In the genomic region with DNA sequence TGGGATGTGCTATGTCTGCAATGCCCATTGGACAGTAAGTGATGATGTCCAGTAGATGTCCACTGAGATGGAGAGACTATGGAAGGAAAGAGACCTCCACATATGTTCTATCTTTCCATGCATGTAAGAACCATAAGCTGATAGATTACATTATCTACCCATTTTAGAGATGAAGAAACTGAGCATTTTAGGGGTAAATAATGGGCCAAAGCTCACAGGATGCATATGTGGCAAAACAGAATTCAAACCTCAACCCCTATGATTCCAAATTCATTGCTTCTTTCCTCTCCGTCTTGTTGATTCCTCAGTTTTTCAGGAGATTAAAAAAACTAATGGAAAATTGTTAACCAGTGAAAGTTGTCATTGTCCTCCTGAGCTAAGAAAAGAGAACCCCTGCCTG, we compare ENCODE assay signal across 27 cellular contexts.
"Had no signal": no experiment of that assay in that cellular context is flagged by ENCODE, and none has a peak within 500 bp of the region (broad histone marks: within the 10 kb centered on the region; RNA-seq: fewer than 3 reads in every experiment).

No MANE protein-coding gene starts in this region.

- H2AFZ ChIP-seq: hepatocyte had no signal

- DNase-seq: islet precursor cell; left ventricle myocardium inferior; mesendoderm; naive B cell; nucleus accumbens; pancreas; posterior cingulate gyrus; retina; right cardiac atrium; sigmoid colon; spleen; stimulated activated CD4-positive, alpha-beta T cell treated with anti-CD3 and anti-CD28 coated beads, Interleukin-4, amount 100 ng/mL, for 24 hours; stimulated activated naive CD4-positive, alpha-beta T cell; uterus had no signal

- H3K27me3 ChIP-seq: hepatocyte, pancreas, sigmoid colon, spleen, suprapubic skin, tibial nerve, uterus had no signal

- H3K79me2 ChIP-seq: hepatocyte had no signal

- FAIRE-seq: pancreas, small intestine had no signal

- ATAC-seq: natural killer cell treated with Interleukin-12 subunit alpha and Interleukin-12 subunit beta and Interleukin-15 and Interleukin-18, amount 100 ng/mL, for 72 hours; pancreas; right cardiac atrium; stimulated activated effector memory CD8-positive, alpha-beta T cell treated with anti-CD3 and anti-CD28 coated beads, Interleukin-12 subunit alpha, Interleukin-12 subunit beta, amount 100 ng/mL, for 72 hours had no signal

- H3K27ac Mint-ChIP-seq: mesothelial cell of epicardium; natural killer cell treated with Interleukin-12 subunit alpha and Interleukin-12 subunit beta and Interleukin-15 and Interleukin-18, amount 100 ng/mL, for 72 hours; stimulated activated effector memory CD8-positive, alpha-beta T cell treated with anti-CD3 and anti-CD28 coated beads, Interleukin-12 subunit alpha, Interleukin-12 subunit beta, amount 100 ng/mL, for 72 hours; stimulated activated naive CD8-positive, alpha-beta T cell treated with anti-CD3 and anti-CD28 coated beads, Interleukin-15, Interleukin-2, amounts not matched to agents 100 ng/mL and 50 ng/mL, for 24 hours; type B pancreatic cell had no signal

- H3K4me1 ChIP-seq: left ventricle myocardium inferior, pancreas, prostate gland, sigmoid colon, suprapubic skin, tibial nerve, uterus had no signal

- H3K9me3 Mint-ChIP-seq: mesothelial cell of epicardium; natural killer cell treated with Interleukin-12 subunit alpha and Interleukin-12 subunit beta and Interleukin-15 and Interleukin-18, amount 100 ng/mL, for 72 hours; neural crest cell; stimulated activated effector memory CD8-positive, alpha-beta T cell treated with anti-CD3 and anti-CD28 coated beads, Interleukin-12 subunit alpha, Interleukin-12 subunit beta, amount 100 ng/mL, for 72 hours; stimulated activated naive CD8-positive, alpha-beta T cell treated with anti-CD3 and anti-CD28 coated beads, Interleukin-15, Interleukin-2, amounts not matched to agents 100 ng/mL and 50 ng/mL, for 24 hours; type B pancreatic cell had no signal

- H3K9me3 ChIP-seq: left ventricle myocardium inferior, pancreas, prostate gland, sigmoid colon, spleen, suprapubic skin, thoracic aorta, tibial nerve, uterus had no signal

- H3K36me3 ChIP-seq: left ventricle myocardium inferior, pancreas, prostate gland, sigmoid colon, spleen, suprapubic skin, thoracic aorta, tibial nerve, uterus had no signal

- H3K36me3 Mint-ChIP-seq: mesothelial cell of epicardium; naive B cell; natural killer cell treated with Interleukin-12 subunit alpha and Interleukin-12 subunit beta and Interleukin-15 and Interleukin-18, amount 100 ng/mL, for 72 hours; stimulated activated effector memory CD8-positive, alpha-beta T cell treated with anti-CD3 and anti-CD28 coated beads, Interleukin-12 subunit alpha, Interleukin-12 subunit beta, amount 100 ng/mL, for 72 hours; type B pancreatic cell had no signal

- H3K4me3 ChIP-seq: hepatocyte, left ventricle myocardium inferior, lung, pancreas, prostate gland, sigmoid colon, spleen, suprapubic skin, thoracic aorta, tibial nerve, uterus had no signal

- H3K27me3 Mint-ChIP-seq: stimulated activated naive CD8-positive, alpha-beta T cell treated with anti-CD3 and anti-CD28 coated beads, Interleukin-15, Interleukin-2, amounts not matched to agents 100 ng/mL and 50 ng/mL, for 24 hours had no signal

- H3K4me2 ChIP-seq: hepatocyte had no signal

- H3K27ac ChIP-seq: hepatocyte, left ventricle myocardium inferior, pancreas, sigmoid colon, spleen, suprapubic skin, thoracic aorta, tibial nerve, uterus had no signal

- H3K4me3 Mint-ChIP-seq: mesothelial cell of epicardium; naive B cell; natural killer cell treated with Interleukin-12 subunit alpha and Interleukin-12 subunit beta and Interleukin-15 and Interleukin-18, amount 100 ng/mL, for 72 hours; neural crest cell; stimulated activated effector memory CD8-positive, alpha-beta T cell treated with anti-CD3 and anti-CD28 coated beads, Interleukin-12 subunit alpha, Interleukin-12 subunit beta, amount 100 ng/mL, for 72 hours; stimulated activated naive CD8-positive, alpha-beta T cell treated with anti-CD3 and anti-CD28 coated beads, Interleukin-15, Interleukin-2, amounts not matched to agents 100 ng/mL and 50 ng/mL, for 24 hours; type B pancreatic cell had no signal

- H3K4me1 Mint-ChIP-seq: mesothelial cell of epicardium, neural crest cell had no signal
